Comparison of ENCODE assay signal across 19 cellular contexts in the genomic region with DNA sequence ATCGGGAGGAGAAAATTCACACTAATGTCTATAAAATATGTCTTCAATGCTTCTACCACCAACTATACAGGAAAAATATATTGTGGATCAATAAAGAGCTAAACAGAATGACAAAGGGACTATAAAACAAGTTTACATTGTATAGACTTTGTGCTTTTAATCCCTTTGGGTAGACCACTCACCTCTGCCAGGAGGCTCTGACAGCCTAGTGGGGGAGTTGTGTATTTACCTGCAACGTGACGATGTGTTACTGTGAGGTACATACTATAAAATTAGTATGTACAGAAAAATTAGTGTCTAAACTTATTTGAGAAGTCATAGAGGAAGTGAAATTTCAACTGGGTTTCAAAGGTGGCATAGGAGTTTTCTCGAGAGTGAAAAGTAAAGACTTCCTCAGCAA.
"Had no signal": no experiment of that assay in that cellular context is flagged by ENCODE, and none has a peak within 500 bp of the region (broad histone marks: within the 10 kb centered on the region; RNA-seq: fewer than 3 reads in every experiment).

No MANE protein-coding gene starts in this region.

- H3K36me3 ChIP-seq: heart right ventricle, ovary, sigmoid colon, suprapubic skin, thyroid gland, upper lobe of left lung, uterus had no signal

- H3K27me3 ChIP-seq: heart right ventricle, ovary, sigmoid colon, suprapubic skin, thyroid gland, upper lobe of left lung, uterus had no signal

- H3K4me3 Mint-ChIP-seq: natural killer cell, neural crest cell had no signal

- ATAC-seq: esophagus mucosa, heart right ventricle, left lobe of liver, natural killer cell had no signal

- H3K27ac Mint-ChIP-seq: natural killer cell had no signal

- DNase-seq: effector CD4-positive, alpha-beta T cell; heart right ventricle; hypothalamus; mammary epithelial cell; natural killer cell; ovary; sigmoid colon; small intestine; stimulated activated CD4-positive, alpha-beta T cell treated with anti-CD3 and anti-CD28 coated beads, Interleukin-12 subunit alpha, Interleukin-12 subunit beta, amount 100 ng/mL, for 4 hours; stimulated activated CD4-positive, alpha-beta T cell treated with anti-CD3 and anti-CD28 coated beads, Interleukin-2, amount 100 ng/mL, for 48 hours; stimulated activated naive CD4-positive, alpha-beta T cell treated with Interleukin-2 at 50 U/mL for 16 hours; thyroid gland; upper lobe of left lung; uterus had no signal

- H3K4me1 Mint-ChIP-seq: natural killer cell, neural crest cell had no signal

- H3K4me3 ChIP-seq: coronary artery, heart right ventricle, ovary, sigmoid colon, suprapubic skin, thyroid gland, upper lobe of left lung, uterus had no signal

- H3K9me3 ChIP-seq: ovary, sigmoid colon, suprapubic skin, thyroid gland, uterus had no signal

- H3K9me3 Mint-ChIP-seq: neural crest cell had no signal

- H3K4me1 ChIP-seq: heart right ventricle, suprapubic skin, thyroid gland, upper lobe of left lung, uterus had no signal

- H3K27ac ChIP-seq: coronary artery, heart right ventricle, ovary, suprapubic skin, thyroid gland, upper lobe of left lung, uterus had no signal
